In genomic region chr20:50089787-50090177, GRCh38 we compare ENCODE assay signal across 29 cellular contexts. TPM values are rescaled to one million over a fixed set of nuclear protein-coding genes. Genes with fewer than 3 reads are reported as not detected.
DNase-seq lines count a peak whose midpoint lies in the region; ATAC-seq and TF ChIP-seq lines count a peak whose summit lies in the region.
"Had no signal": no experiment of that assay in that cellular context is flagged by ENCODE, and none has a peak within 500 bp of the region (broad histone marks: within the 10 kb centered on the region; RNA-seq: fewer than 3 reads in every experiment).

No MANE protein-coding gene starts in this region.

- no peaks in the 10 kb centered on the region for H3K27me3 ChIP-seq in CD8-positive, alpha-beta T cell (ENCODE audit: insufficient read depth, low read length)
- no peaks in the 10 kb centered on the region for H3K27me3 ChIP-seq in dorsolateral prefrontal cortex
- H3K27me3 ChIP-seq in osteoblast (ENCODE audit: insufficient read depth, low read length), result no peaks in the 10 kb centered on the region
- H3K27me3 ChIP-seq: esophagus squamous epithelium, tibial nerve had no signal

- H3K4me3 ChIP-seq in CD8-positive, alpha-beta T cell (ENCODE audit: low read depth, low read length), result no peak overlapping the region
- H3K4me3 ChIP-seq in dorsolateral prefrontal cortex, result no peak overlapping the region
- no peak overlapping the region for H3K4me3 ChIP-seq in osteoblast (ENCODE audit: insufficient read depth, low read length)
- H3K4me3 ChIP-seq: esophagus squamous epithelium, lung, tibial nerve had no signal

- CTCF ChIA-PET in CD8-positive, alpha-beta T cell (lab: Charles Lee), result interaction anchor here (0.8 to 3.9 kb wide), 5 partner anchors 10 to 111 kb away, joined by 3 to 12 read pairs (median 5); no protein-coding TSS in a partner anchor

- peaks cover 3% of the 10 kb centered on the region for H3K36me3 ChIP-seq in CD8-positive, alpha-beta T cell (ENCODE audit: insufficient read depth, low read length)
- H3K36me3 ChIP-seq in osteoblast (ENCODE audit: insufficient read depth, low read length), result peaks cover 34% of the 10 kb centered on the region

- peaks cover 43% of the 10 kb centered on the region for H4K20me1 ChIP-seq in osteoblast (ENCODE audit: insufficient read depth, low read length)

- TF ChIP-seq CTCF in CD8-positive, alpha-beta T cell (IDR thresholded peaks at IDR 0.05), result no peak
- no peak for TF ChIP-seq CTCF in dorsolateral prefrontal cortex (IDR thresholded peaks at IDR 0.05 in 54 of 56, conservative IDR thresholded peaks at IDR 0.05 in 2 of 56; ENCODE audit: low read depth in 1 of 56, partially characterized antibody in 56 of 56)
- TF ChIP-seq CTCF in osteoblast (IDR thresholded peaks at IDR 0.05; ENCODE audit: extremely low read depth, low read depth, low read length), result no peak

- no peaks in the 10 kb centered on the region for H3K9me3 ChIP-seq in CD8-positive, alpha-beta T cell (ENCODE audit: low read length)
- H3K9me3 ChIP-seq in osteoblast (ENCODE audit: low read depth, low read length), result no peaks in the 10 kb centered on the region
- H3K9me3 ChIP-seq: esophagus squamous epithelium, tibial nerve had no signal

- peaks cover 90% of the 10 kb centered on the region for H3K79me2 ChIP-seq in osteoblast (ENCODE audit: insufficient read depth, low read length)

- DNase-seq in activated CD8-positive, alpha-beta memory T cell treated with anti-CD3 and anti-CD28 coated beads for 24 hours, result peak; percentile 46
- no peak for DNase-seq in activated CD8-positive, alpha-beta memory T cell treated with anti-CD3 and anti-CD28 coated beads, Interleukin-2, amount 50 U/mL, for 4 hours
- no peak for DNase-seq in CD8-positive, alpha-beta T cell
- DNase-seq in dorsolateral prefrontal cortex (no peak), osteoblast (ENCODE audit: insufficient read length, low spot score, missing footprints) (peak; percentile 60), NCI-H1930 (lab: John Stamatoyannopoulos, UW) (no peak)
- DNase-seq in activated T-helper 1 cell treated with anti-CD3 and anti-CD28 coated beads, Interleukin-12 subunit alpha, Interleukin-12 subunit beta, Interleukin-2, Interleukin-4 antibody, amounts not matched to agents 30 ng/mL and 10 ng/mL and 1 ng/mL, durations not matched to agents 14 hours and 24 hours and 36 hours (ENCODE audit: low spot score), result no peak
- DNase-seq: aorta; COR-L47; DMS79 treated with DMSO at 0.1 percent for 48 hours; esophagus squamous epithelium; foreskin melanocyte; GF-D8; IMR-90; NCI-H1092; NCI-H187 treated with DMSO at 0.1 percent for 48 hours; NCI-H526; NK-92 treated with Interleukin-12 subunit alpha and Interleukin-12 subunit beta, amount 100 ng/mL, for 24 hours; PC-3; SHP77 treated with DMSO at 0.1 percent for 48 hours; stimulated activated CD4-positive, alpha-beta T cell treated with anti-CD3 and anti-CD28 coated beads, Interleukin-4, amount 100 ng/mL, for 4 hours; stimulated activated naive CD4-positive, alpha-beta T cell treated with Interleukin-2 at 50 U/mL for 16 hours; T1000 had no signal

- H3K4me3 Mint-ChIP-seq in CD8-positive, alpha-beta T cell, result no peak overlapping the region
- no peak overlapping the region for H3K4me3 Mint-ChIP-seq in activated T-helper 1 cell treated with anti-CD3 and anti-CD28 coated beads, Interleukin-12 subunit alpha, Interleukin-12 subunit beta, Interleukin-2, Interleukin-4 antibody, amounts not matched to agents 30 ng/mL and 10 ng/mL and 1 ng/mL, durations not matched to agents 14 hours and 24 hours and 36 hours
- H3K4me3 Mint-ChIP-seq: activated naive CD4-positive, alpha-beta T cell treated with anti-CD3 and anti-CD28 coated beads, Interleukin-2, amount 50 U/mL, for 24 hours; B cell; WTC11 had no signal

- H3K4me1 ChIP-seq in CD8-positive, alpha-beta T cell (ENCODE audit: insufficient read depth, low read length), result peaks cover 12% of the 10 kb centered on the region
- peaks cover 38% of the 10 kb centered on the region for H3K4me1 ChIP-seq in osteoblast (ENCODE audit: insufficient read depth, low read length)

- H3K4me1 Mint-ChIP-seq in CD8-positive, alpha-beta T cell (ENCODE audit: low read depth), result peaks cover 37% of the 10 kb centered on the region
- H3K4me1 Mint-ChIP-seq in activated T-helper 1 cell treated with anti-CD3 and anti-CD28 coated beads, Interleukin-12 subunit alpha, Interleukin-12 subunit beta, Interleukin-2, Interleukin-4 antibody, amounts not matched to agents 30 ng/mL and 10 ng/mL and 1 ng/mL, durations not matched to agents 14 hours and 24 hours and 36 hours (ENCODE audit: low read depth), result peaks cover 28% of the 10 kb centered on the region

- no peak for ATAC-seq in CD8-positive, alpha-beta T cell
- ATAC-seq in GM21825 (IDR thresholded peaks at IDR 0.05; ENCODE audit: unreplicated experiment), result no peak
- ATAC-seq: PC-3, WTC11 had no signal

- H3K4me2 ChIP-seq in osteoblast (ENCODE audit: insufficient read depth, low read length), result no peak overlapping the region

- peak overlapping the region; percentile 60 for H3K27ac Mint-ChIP-seq in CD8-positive, alpha-beta T cell
- H3K27ac Mint-ChIP-seq in activated T-helper 1 cell treated with anti-CD3 and anti-CD28 coated beads, Interleukin-12 subunit alpha, Interleukin-12 subunit beta, Interleukin-2, Interleukin-4 antibody, amounts not matched to agents 30 ng/mL and 10 ng/mL and 1 ng/mL, durations not matched to agents 14 hours and 24 hours and 36 hours, result no peak overlapping the region
- H3K27ac Mint-ChIP-seq: B cell had no signal

- no peaks in the 10 kb centered on the region for H3K9me3 Mint-ChIP-seq in CD8-positive, alpha-beta T cell
- no peaks in the 10 kb centered on the region for H3K9me3 Mint-ChIP-seq in activated T-helper 1 cell treated with anti-CD3 and anti-CD28 coated beads, Interleukin-12 subunit alpha, Interleukin-12 subunit beta, Interleukin-2, Interleukin-4 antibody, amounts not matched to agents 30 ng/mL and 10 ng/mL and 1 ng/mL, durations not matched to agents 14 hours and 24 hours and 36 hours
- H3K9me3 Mint-ChIP-seq: activated naive CD4-positive, alpha-beta T cell treated with anti-CD3 and anti-CD28 coated beads, Interleukin-2, amount 50 U/mL, for 24 hours; WTC11 had no signal

- no peak overlapping the region for H2AFZ ChIP-seq in osteoblast (ENCODE audit: low read length)

- H3K27ac ChIP-seq in CD8-positive, alpha-beta T cell (ENCODE audit: low read depth, low read length), result no peak overlapping the region
- peak overlapping the region in 35 of 59 donors; percentile 2 to 78 (median 45) for H3K27ac ChIP-seq in dorsolateral prefrontal cortex
- no peak overlapping the region for H3K27ac ChIP-seq in osteoblast (ENCODE audit: low read depth, low read length)
- H3K27ac ChIP-seq: esophagus squamous epithelium, tibial nerve had no signal

- H3K27me3 Mint-ChIP-seq in CD8-positive, alpha-beta T cell (ENCODE audit: low read depth), result no peaks in the 10 kb centered on the region
- no peaks in the 10 kb centered on the region for H3K27me3 Mint-ChIP-seq in activated T-helper 1 cell treated with anti-CD3 and anti-CD28 coated beads, Interleukin-12 subunit alpha, Interleukin-12 subunit beta, Interleukin-2, Interleukin-4 antibody, amounts not matched to agents 30 ng/mL and 10 ng/mL and 1 ng/mL, durations not matched to agents 14 hours and 24 hours and 36 hours (ENCODE audit: insufficient read depth)
- H3K27me3 Mint-ChIP-seq: activated naive CD4-positive, alpha-beta T cell treated with anti-CD3 and anti-CD28 coated beads, Interleukin-2, amount 50 U/mL, for 24 hours; B cell had no signal

- intact Hi-C loops in CD8-positive, alpha-beta T cell (cut with DNase I, micrococcal nuclease), result no loop called here
- intact Hi-C loops in dorsolateral prefrontal cortex (cut with DNase I), result loop anchor here in 1 of 2 donors (5.0 kb wide), 1 partner anchor 112 kb away; no protein-coding TSS in a partner anchor
- intact Hi-C loops in activated T-helper 1 cell treated with anti-CD3 and anti-CD28 coated beads, Interleukin-12 subunit alpha, Interleukin-12 subunit beta, Interleukin-2, Interleukin-4 antibody, amounts not matched to agents 30 ng/mL and 10 ng/mL and 1 ng/mL, durations not matched to agents 14 hours and 24 hours and 36 hours (cut with micrococcal nuclease), result loop anchor here (5.0 kb wide), 1 partner anchor 112 kb away; no protein-coding TSS in a partner anchor

- H3K36me3 Mint-ChIP-seq in CD8-positive, alpha-beta T cell, result peaks cover 51% of the 10 kb centered on the region
- H3K36me3 Mint-ChIP-seq in activated T-helper 1 cell treated with anti-CD3 and anti-CD28 coated beads, Interleukin-12 subunit alpha, Interleukin-12 subunit beta, Interleukin-2, Interleukin-4 antibody, amounts not matched to agents 30 ng/mL and 10 ng/mL and 1 ng/mL, durations not matched to agents 14 hours and 24 hours and 36 hours (ENCODE audit: low read depth), result peaks cover 26% of the 10 kb centered on the region

- POLR2A ChIA-PET in CD8-positive, alpha-beta T cell (lab: Charles Lee), result no interaction called here

RNA-seq across cellular contexts. Expression of gene UBE2V1, which starts 23.2 kb away (rescaled TPM):
- 100 to 1,000 TPM; 108 to 112 TPM for total RNA-seq in CD8-positive, alpha-beta T cell
- total RNA-seq in dorsolateral prefrontal cortex (100 to 1,000 TPM in 113 of 120 experiments, 10 to 100 TPM in 7; 81.1 to 180 (median 135) TPM), osteoblast (90.8 and 100 TPM in 2 replicates)
- 166 and 170 TPM in 2 replicates for total RNA-seq in activated T-helper 1 cell treated with anti-CD3 and anti-CD28 coated beads, Interleukin-12 subunit alpha, Interleukin-12 subunit beta, Interleukin-2, Interleukin-4 antibody, amounts not matched to agents 30 ng/mL and 10 ng/mL and 1 ng/mL, durations not matched to agents 14 hours and 24 hours and 36 hours

Comparison
In these comparisons a context has a peak if more than half of its experiments do, and no peak if none do; other contexts are left out.
1. DNase-seq: peak in activated CD8-positive, alpha-beta memory T cell treated with anti-CD3 and anti-CD28 coated beads for 24 hours (single experiment) and osteoblast (single experiment); none in activated CD8-positive, alpha-beta memory T cell treated with anti-CD3 and anti-CD28 coated beads, Interleukin-2, amount 50 U/mL, for 4 hours (single experiment), CD8-positive, alpha-beta T cell (0 of 7), dorsolateral prefrontal cortex (0 of 10), activated T-helper 1 cell treated with anti-CD3 and anti-CD28 coated beads, Interleukin-12 subunit alpha, Interleukin-12 subunit beta, Interleukin-2, Interleukin-4 antibody, amounts not matched to agents 30 ng/mL and 10 ng/mL and 1 ng/mL, durations not matched to agents 14 hours and 24 hours and 36 hours (single experiment) and NCI-H1930 (0 of 2).
2. H3K27ac ChIP-seq: peak in dorsolateral prefrontal cortex (35 of 59); none in CD8-positive, alpha-beta T cell (single experiment) and osteoblast (single experiment).